Comparison of ENCODE assay signal across 9 cellular contexts in the genomic region with DNA sequence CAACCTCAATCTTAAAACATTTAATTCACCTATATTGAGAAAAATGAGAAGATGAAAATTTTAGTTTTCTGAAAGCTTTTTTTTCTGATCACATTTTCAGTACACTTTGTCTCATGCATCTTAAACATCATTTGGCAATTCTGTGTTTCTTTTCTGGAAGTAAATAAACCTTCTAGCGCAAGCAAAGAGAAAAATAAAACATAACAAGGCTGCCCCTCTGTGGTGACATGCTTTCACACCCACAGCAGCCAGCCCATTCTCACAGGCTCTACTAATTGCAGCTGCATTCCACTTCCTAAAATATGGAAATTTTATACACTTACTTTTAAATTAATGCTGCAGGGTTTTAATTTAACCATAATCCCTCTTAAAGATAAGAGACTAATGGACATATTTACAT.
DNase-seq lines count a peak whose midpoint lies in the region; ATAC-seq and TF ChIP-seq lines count a peak whose summit lies in the region.
"Had no signal": no experiment of that assay in that cellular context is flagged by ENCODE, and none has a peak within 500 bp of the region (broad histone marks: within the 10 kb centered on the region; RNA-seq: fewer than 3 reads in every experiment).

No MANE protein-coding gene starts in this region.

- no peak overlapping the region for H3K4me2 ChIP-seq in Loucy (ENCODE audit: low read depth, low read length, poor library complexity, severe bottlenecking)
- H3K4me2 ChIP-seq in mesendoderm (ENCODE audit: low read length), result no peak overlapping the region

- H3K4me3 ChIP-seq in Loucy (ENCODE audit: low read length, poor library complexity, severe bottlenecking) (no peak overlapping the region), choroid plexus epithelial cell (ENCODE audit: low read depth, low read length) (no peak overlapping the region), mesendoderm (ENCODE audit: low read length) (no peak overlapping the region)

- H2AK5ac ChIP-seq in mesendoderm (ENCODE audit: low read length), result no peak overlapping the region

- H3K27ac Mint-ChIP-seq in activated naive CD8-positive, alpha-beta T cell treated with anti-CD3 and anti-CD28 coated beads for 36 hours, result no peak overlapping the region

- no peak overlapping the region for H3K56ac ChIP-seq in mesendoderm (ENCODE audit: low read length)

- no peaks in the 10 kb centered on the region for H3K9me3 ChIP-seq in Loucy (ENCODE audit: insufficient read depth, low read depth, low read length)

- no peak overlapping the region for H3K4ac ChIP-seq in mesendoderm (ENCODE audit: low read depth, low read length)

- no peak overlapping the region for H4K8ac ChIP-seq in mesendoderm (ENCODE audit: low read depth, low read length)

- no peaks in the 10 kb centered on the region for H3K4me1 Mint-ChIP-seq in activated naive CD8-positive, alpha-beta T cell treated with anti-CD3 and anti-CD28 coated beads for 36 hours

- no peak overlapping the region for H3K27ac ChIP-seq in mesendoderm (ENCODE audit: low read depth, low read length)

- no peaks in the 10 kb centered on the region for H3K36me3 Mint-ChIP-seq in activated naive CD8-positive, alpha-beta T cell treated with anti-CD3 and anti-CD28 coated beads for 36 hours

- no peak overlapping the region for H2AFZ ChIP-seq in Loucy (ENCODE audit: low read length)

- no peaks in the 10 kb centered on the region for H3K79me1 ChIP-seq in mesendoderm (ENCODE audit: low read length)

- no peaks in the 10 kb centered on the region for H3F3A ChIP-seq in Loucy (ENCODE audit: low read depth)

- H3K9me3 Mint-ChIP-seq in activated naive CD8-positive, alpha-beta T cell treated with anti-CD3 and anti-CD28 coated beads for 36 hours, result no peaks in the 10 kb centered on the region

- no peak overlapping the region for H2BK5ac ChIP-seq in mesendoderm (ENCODE audit: low read length)

- no peaks in the 10 kb centered on the region for H3K79me2 ChIP-seq in Loucy (ENCODE audit: insufficient read depth, low read length)
- H3K79me2 ChIP-seq in mesendoderm (ENCODE audit: control insufficient read depth, insufficient read depth, low read length), result no peaks in the 10 kb centered on the region

- no peak for ATAC-seq in HG02973 (IDR thresholded peaks at IDR 0.05; ENCODE audit: unreplicated experiment)
- no peak for ATAC-seq in HG03442 (IDR thresholded peaks at IDR 0.05; ENCODE audit: unreplicated experiment)

- H3K27me3 Mint-ChIP-seq in activated naive CD8-positive, alpha-beta T cell treated with anti-CD3 and anti-CD28 coated beads for 36 hours, result no peaks in the 10 kb centered on the region

- H3K23ac ChIP-seq in mesendoderm (ENCODE audit: low read length), result no peak overlapping the region

- no peaks in the 10 kb centered on the region for H3K27me3 ChIP-seq in Loucy (ENCODE audit: insufficient read depth, low read length, poor library complexity, severe bottlenecking)
- H3K27me3 ChIP-seq in mesendoderm (ENCODE audit: insufficient read depth, low read length, poor library complexity), result no peaks in the 10 kb centered on the region

- H2BK120ac ChIP-seq in mesendoderm (ENCODE audit: low read depth, low read length), result no peak overlapping the region

- H3K9ac ChIP-seq in Loucy (ENCODE audit: low read depth, low read length, poor library complexity, severe bottlenecking), result no peak overlapping the region
- H3K9ac ChIP-seq in mesendoderm (ENCODE audit: low read length), result no peak overlapping the region

- no peak overlapping the region for H2BK15ac ChIP-seq in mesendoderm (replicated peaks; ENCODE audit: low read depth)

- DNase-seq in COR-L47 (lab: John Stamatoyannopoulos, UW) (peak; percentile 12), choroid plexus epithelial cell (ENCODE audit: low read depth) (peak; percentile 58), mesendoderm (peak; percentile 30), putamen (ENCODE audit: low spot score) (no peak)
- no peak for DNase-seq in activated naive CD8-positive, alpha-beta T cell treated with anti-CD3 and anti-CD28 coated beads for 36 hours
- DNase-seq: NCI-H345 had no signal

- H3K18ac ChIP-seq in mesendoderm (ENCODE audit: low read length), result no peak overlapping the region

- peak; percentile 49 for TF ChIP-seq CTCF in Loucy (conservative IDR thresholded peaks at IDR 0.05; ENCODE audit: low read length)
- peak; percentile 72 for TF ChIP-seq CTCF in choroid plexus epithelial cell (conservative IDR thresholded peaks at IDR 0.05; ENCODE audit: low read depth, low read length)

- no CpG with 5 or more reads among the region's 1 CpG for WGBS in mesendoderm (ENCODE audit: extremely low coverage, insufficient coverage, low lambda C conversion rate)

- no peaks in the 10 kb centered on the region for H3K4me1 ChIP-seq in Loucy (ENCODE audit: insufficient read depth, low read length, poor library complexity, severe bottlenecking)
- no peaks in the 10 kb centered on the region for H3K4me1 ChIP-seq in mesendoderm (ENCODE audit: control insufficient read depth, low read depth, low read length)

- no peaks in the 10 kb centered on the region for H4K20me1 ChIP-seq in Loucy (ENCODE audit: insufficient read depth, low read length, poor library complexity, severe bottlenecking)

- no peaks in the 10 kb centered on the region for H3K9me2 ChIP-seq in Loucy (replicated peaks; ENCODE audit: low read depth, low read length)

- no peaks in the 10 kb centered on the region for H3K36me3 ChIP-seq in Loucy (ENCODE audit: insufficient read depth, low read length)
- no peaks in the 10 kb centered on the region for H3K36me3 ChIP-seq in mesendoderm (ENCODE audit: control insufficient read depth, insufficient read depth, low read length)

- H4K5ac ChIP-seq in mesendoderm (ENCODE audit: low read length), result no peak overlapping the region

- no peak overlapping the region for H3K4me3 Mint-ChIP-seq in activated naive CD8-positive, alpha-beta T cell treated with anti-CD3 and anti-CD28 coated beads for 36 hours

Comparison
In these comparisons a context has a peak if more than half of its experiments do, and no peak if none do; other contexts are left out.
1. DNase-seq: peak in COR-L47 (single experiment), choroid plexus epithelial cell (single experiment) and mesendoderm (single experiment); none in putamen (single experiment) and activated naive CD8-positive, alpha-beta T cell treated with anti-CD3 and anti-CD28 coated beads for 36 hours (single experiment).